ENCODE assay signal across 11 cellular contexts in genomic region chr11:47225552-47226137, GRCh38. TPM values are rescaled to one million over a fixed set of nuclear protein-coding genes. Genes with fewer than 3 reads are reported as not detected.
DNase-seq lines count a peak whose midpoint lies in the region; ATAC-seq and TF ChIP-seq lines count a peak whose summit lies in the region.
"Had no signal": no experiment of that assay in that cellular context is flagged by ENCODE, and none has a peak within 500 bp of the region (broad histone marks: within the 10 kb centered on the region; RNA-seq: fewer than 3 reads in every experiment).

No MANE protein-coding gene starts in this region.

- peaks cover 5% of the 10 kb centered on the region for H3K27me3 Mint-ChIP-seq in endothelial cell (ENCODE audit: unreplicated experiment)

- TF ChIP-seq CTCF in endothelial cell (IDR thresholded peaks at IDR 0.05; ENCODE audit: unreplicated experiment) = no peak

- peak overlapping the region; percentile 27 for H3K27ac Mint-ChIP-seq in endothelial cell (ENCODE audit: unreplicated experiment)

- H3K36me3 Mint-ChIP-seq in endothelial cell (ENCODE audit: low read depth, unreplicated experiment) = peaks cover 18% of the 10 kb centered on the region

- ATAC-seq in GM18520 (IDR thresholded peaks at IDR 0.05; ENCODE audit: unreplicated experiment) = peak; percentile 71
- ATAC-seq in GM21526 (IDR thresholded peaks at IDR 0.05; ENCODE audit: low FRiP score, unreplicated experiment) = peak; percentile 59
- ATAC-seq in HG03469 (IDR thresholded peaks at IDR 0.05; ENCODE audit: unreplicated experiment) = peak; percentile 70
- ATAC-seq: right cardiac atrium had no signal

- no peaks in the 10 kb centered on the region for H3K4me1 Mint-ChIP-seq in endothelial cell (ENCODE audit: unreplicated experiment)

- H3K9me3 Mint-ChIP-seq in endothelial cell (ENCODE audit: unreplicated experiment) = no peaks in the 10 kb centered on the region

- DNase-seq in endothelial cell (ENCODE audit: low spot score) = no peak
- no peak for DNase-seq in NCI-H2107 treated with DMSO at 0.1 percent for 48 hours (lab: John Stamatoyannopoulos, UW; ENCODE audit: unreplicated experiment)
- DNase-seq in NCI-H1417 (lab: John Stamatoyannopoulos, UW) = no peak
- no peak for DNase-seq in HuH-7.5 (ENCODE audit: low spot score)
- DNase-seq in DMS153 (lab: John Stamatoyannopoulos, UW) = no peak
- DNase-seq: hippocampal formation, Right ventricle myocardium superior had no signal

- H3K4me3 Mint-ChIP-seq in endothelial cell (ENCODE audit: unreplicated experiment) = no peak overlapping the region

RNA-seq across cellular contexts. Expression of gene DDB2, which starts 10.9 kb away (rescaled TPM):
- 64.4 TPM for total RNA-seq in endothelial cell (ENCODE audit: unreplicated experiment)

RNA-seq across cellular contexts. Expression of gene ACP2, which starts 23.0 kb away (rescaled TPM):
- 52.3 TPM for total RNA-seq in endothelial cell (ENCODE audit: unreplicated experiment)

RNA-seq across cellular contexts. Expression of gene NR1H3, which starts 32.2 kb away (rescaled TPM):
- 61.2 TPM for total RNA-seq in endothelial cell (ENCODE audit: unreplicated experiment)

RNA-seq across cellular contexts. Expression of gene PACSIN3, which starts 39.4 kb away (rescaled TPM):
- total RNA-seq in endothelial cell (ENCODE audit: unreplicated experiment) = 10.7 TPM

RNA-seq across cellular contexts. Expression of gene MADD, which starts 44.3 kb away (rescaled TPM):
- 61.2 TPM for total RNA-seq in endothelial cell (ENCODE audit: unreplicated experiment)
